ENCODE assay signal across 27 cellular contexts in the genomic region with DNA sequence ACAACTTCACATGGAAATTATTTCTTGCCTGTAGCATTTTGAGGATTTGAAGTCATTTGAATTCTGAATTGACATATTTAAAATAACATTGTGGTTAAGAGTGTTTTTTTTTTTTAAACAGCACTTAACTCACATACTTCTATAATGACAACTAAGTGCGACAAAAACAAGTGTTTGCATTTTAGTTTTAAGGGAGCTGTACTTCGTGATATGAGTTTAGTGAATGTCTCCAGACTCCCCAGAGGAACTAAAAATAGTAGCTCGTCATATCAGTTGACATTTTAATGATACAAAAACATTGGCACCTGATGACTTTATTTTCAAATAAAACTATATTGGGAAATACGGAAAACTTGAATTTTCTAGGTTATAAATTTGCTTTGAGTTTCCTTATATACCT.
"Had no signal": no experiment of that assay in that cellular context is flagged by ENCODE, and none has a peak within 500 bp of the region (broad histone marks: within the 10 kb centered on the region; RNA-seq: fewer than 3 reads in every experiment).

No MANE protein-coding gene starts in this region.

- H3K27ac Mint-ChIP-seq: stimulated activated effector memory CD8-positive, alpha-beta T cell treated with anti-CD3 and anti-CD28 coated beads, Interleukin-12 subunit alpha, Interleukin-12 subunit beta, amount 100 ng/mL, for 72 hours; stimulated activated memory B cell treated with anti-CD40 and anti-IgM and Interleukin-4, amounts not matched to agents 10 μg/mL and 1 μg/mL and 100 μg/mL, for 72 hours; stimulated activated naive B cell treated with anti-CD40 and anti-IgM and Interleukin-4, amounts not matched to agents 10 μg/mL and 1 μg/mL and 100 μg/mL, for 72 hours; stimulated activated naive CD8-positive, alpha-beta T cell treated with anti-CD3 and anti-CD28 coated beads, Interleukin-15, amount 100 ng/mL, for 72 hours; stimulated activated naive CD8-positive, alpha-beta T cell treated with anti-CD3 and anti-CD28 coated beads, Interleukin-15, Interleukin-2, amounts not matched to agents 100 ng/mL and 50 ng/mL, for 24 hours; type B pancreatic cell had no signal

- H3K9me3 Mint-ChIP-seq: stimulated activated memory B cell treated with anti-CD40 and anti-IgM and Interleukin-4, amounts not matched to agents 10 μg/mL and 1 μg/mL and 100 μg/mL, for 72 hours; type B pancreatic cell had no signal

- DNase-seq: stimulated activated CD4-positive, alpha-beta T cell treated with anti-CD3 and anti-CD28 coated beads, Interleukin-2, amount 100 ng/mL, for 48 hours; stimulated activated CD4-positive, alpha-beta T cell treated with anti-CD3 and anti-CD28 coated beads, Interleukin-4, amount 100 ng/mL, for 1 hour; stimulated activated CD4-positive, alpha-beta T cell treated with anti-CD3 and anti-CD28 coated beads, Interleukin-4, amount 100 ng/mL, for 24 hours; stimulated activated CD4-positive, alpha-beta T cell treated with anti-CD3 and anti-CD28 coated beads, Interleukin-4, amount 100 ng/mL, for 4 hours; stimulated activated CD8-positive, alpha-beta memory T cell treated with anti-CD3 and anti-CD28 coated beads, Interleukin-4, amount 100 ng/mL, for 48 hours; stimulated activated naive B cell treated with anti-CD40 and anti-IgM and Interleukin-4, amounts not matched to agents 10 μg/mL and 1 μg/mL and 100 μg/mL, for 72 hours; stimulated activated naive CD4-positive, alpha-beta T cell; stimulated activated naive CD4-positive, alpha-beta T cell treated with Interleukin-2 at 50 U/mL for 16 hours; stimulated activated naive CD8-positive, alpha-beta T cell treated with anti-CD3 and anti-CD28 coated beads, Interleukin-15, amount 100 ng/mL, for 72 hours; stimulated activated naive CD8-positive, alpha-beta T cell treated with anti-CD3 and anti-CD28 coated beads, Interleukin-15, Interleukin-2, amounts not matched to agents 100 U/mL and 50 U/mL, for 24 hours; stomach; substantia nigra; testis; thyroid gland; tibial artery; transverse colon; upper lobe of left lung; upper lobe of right lung; uterus had no signal

- H3K27me3 Mint-ChIP-seq: stimulated activated memory B cell treated with anti-CD40 and anti-IgM and Interleukin-4, amounts not matched to agents 10 μg/mL and 1 μg/mL and 100 μg/mL, for 72 hours; stimulated activated naive B cell treated with anti-CD40 and anti-IgM and Interleukin-4, amounts not matched to agents 10 μg/mL and 1 μg/mL and 100 μg/mL, for 72 hours; stimulated activated naive CD8-positive, alpha-beta T cell treated with anti-CD3 and anti-CD28 coated beads, Interleukin-15, amount 100 ng/mL, for 72 hours; stimulated activated naive CD8-positive, alpha-beta T cell treated with anti-CD3 and anti-CD28 coated beads, Interleukin-15, Interleukin-2, amounts not matched to agents 100 ng/mL and 50 ng/mL, for 24 hours had no signal

- H3K27me3 ChIP-seq: stomach, suprapubic skin, testis, thyroid gland, tibial artery, tibial nerve, transverse colon, upper lobe of left lung, upper lobe of right lung, uterus, vagina had no signal

- H3K4me3 Mint-ChIP-seq: stimulated activated effector memory CD8-positive, alpha-beta T cell treated with anti-CD3 and anti-CD28 coated beads, Interleukin-12 subunit alpha, Interleukin-12 subunit beta, amount 100 ng/mL, for 72 hours; stimulated activated memory B cell treated with anti-CD40 and anti-IgM and Interleukin-4, amounts not matched to agents 10 μg/mL and 1 μg/mL and 100 μg/mL, for 72 hours; stimulated activated naive B cell treated with anti-CD40 and anti-IgM and Interleukin-4, amounts not matched to agents 10 μg/mL and 1 μg/mL and 100 μg/mL, for 72 hours; stimulated activated naive CD8-positive, alpha-beta T cell treated with anti-CD3 and anti-CD28 coated beads, Interleukin-15, amount 100 ng/mL, for 72 hours; stimulated activated naive CD8-positive, alpha-beta T cell treated with anti-CD3 and anti-CD28 coated beads, Interleukin-15, Interleukin-2, amounts not matched to agents 100 ng/mL and 50 ng/mL, for 24 hours; type B pancreatic cell had no signal

- H3K4me1 ChIP-seq: stomach, suprapubic skin, testis, thyroid gland, tibial artery, tibial nerve, transverse colon, upper lobe of left lung, upper lobe of right lung, uterus, vagina had no signal

- H3K27ac ChIP-seq: stomach, suprapubic skin, testis, thoracic aorta, thyroid gland, tibial artery, tibial nerve, transverse colon, upper lobe of left lung, upper lobe of right lung, uterus, vagina had no signal

- H3K9me3 ChIP-seq: suprapubic skin, testis, thoracic aorta, thyroid gland, tibial artery, tibial nerve, transverse colon, upper lobe of left lung, upper lobe of right lung, uterus, vagina had no signal

- ATAC-seq: stimulated activated effector memory CD8-positive, alpha-beta T cell treated with anti-CD3 and anti-CD28 coated beads, Interleukin-12 subunit alpha, Interleukin-12 subunit beta, amount 100 ng/mL, for 72 hours; stimulated activated memory B cell treated with anti-CD40 and anti-IgM and Interleukin-4, amounts not matched to agents 10 μg/mL and 1 μg/mL and 100 μg/mL, for 72 hours; stimulated activated naive B cell treated with anti-CD40 and anti-IgM and Interleukin-4, amounts not matched to agents 10 μg/mL and 1 μg/mL and 100 μg/mL, for 72 hours; stimulated activated naive CD8-positive, alpha-beta T cell treated with anti-CD3 and anti-CD28 coated beads, Interleukin-15, amount 100 ng/mL, for 72 hours; stimulated activated naive CD8-positive, alpha-beta T cell treated with anti-CD3 and anti-CD28 coated beads, Interleukin-15, Interleukin-2, amounts not matched to agents 100 U/mL and 50 U/mL, for 24 hours; upper lobe of right lung had no signal

- H3K36me3 ChIP-seq: stomach, suprapubic skin, thoracic aorta, thyroid gland, tibial artery, tibial nerve, transverse colon, upper lobe of left lung, upper lobe of right lung, uterus, vagina had no signal

- H3K4me1 Mint-ChIP-seq: stimulated activated effector memory CD8-positive, alpha-beta T cell treated with anti-CD3 and anti-CD28 coated beads, Interleukin-12 subunit alpha, Interleukin-12 subunit beta, amount 100 ng/mL, for 72 hours; stimulated activated memory B cell treated with anti-CD40 and anti-IgM and Interleukin-4, amounts not matched to agents 10 μg/mL and 1 μg/mL and 100 μg/mL, for 72 hours; stimulated activated naive B cell treated with anti-CD40 and anti-IgM and Interleukin-4, amounts not matched to agents 10 μg/mL and 1 μg/mL and 100 μg/mL, for 72 hours had no signal

- H3K36me3 Mint-ChIP-seq: stimulated activated effector memory CD8-positive, alpha-beta T cell treated with anti-CD3 and anti-CD28 coated beads, Interleukin-12 subunit alpha, Interleukin-12 subunit beta, amount 100 ng/mL, for 72 hours; stimulated activated memory B cell treated with anti-CD40 and anti-IgM and Interleukin-4, amounts not matched to agents 10 μg/mL and 1 μg/mL and 100 μg/mL, for 72 hours; stimulated activated naive B cell treated with anti-CD40 and anti-IgM and Interleukin-4, amounts not matched to agents 10 μg/mL and 1 μg/mL and 100 μg/mL, for 72 hours; type B pancreatic cell had no signal

- H3K4me3 ChIP-seq: stomach, suprapubic skin, testis, thoracic aorta, thyroid gland, tibial artery, tibial nerve, transverse colon, upper lobe of left lung, upper lobe of right lung, uterus, vagina had no signal
